ENCODE assay signal across 26 cellular contexts in genomic region chr1:226427131-226427530, GRCh38. TPM values are rescaled to one million over a fixed set of nuclear protein-coding genes. Genes with fewer than 3 reads are reported as not detected.
DNase-seq lines count a peak whose midpoint lies in the region; ATAC-seq and TF ChIP-seq lines count a peak whose summit lies in the region.
"Had no signal": no experiment of that assay in that cellular context is flagged by ENCODE, and none has a peak within 500 bp of the region (broad histone marks: within the 10 kb centered on the region; RNA-seq: fewer than 3 reads in every experiment).

No MANE protein-coding gene starts in this region.

- no peak overlapping the region for H3K27ac ChIP-seq in CD4-positive, alpha-beta memory T cell (ENCODE audit: low read depth, low read length)
- H3K27ac ChIP-seq in GM23338 (ENCODE audit: low read depth), result no peak overlapping the region
- H3K27ac ChIP-seq: heart right ventricle, sigmoid colon, transverse colon, VCaP had no signal

- H4K20me1 ChIP-seq in GM23338 (replicated peaks; ENCODE audit: insufficient read depth), result no peaks in the 10 kb centered on the region

- H3K36me3 Mint-ChIP-seq in CD4-positive, alpha-beta memory T cell, result no peaks in the 10 kb centered on the region
- H3K36me3 Mint-ChIP-seq in T-helper 17 cell (ENCODE audit: low read depth), result no peaks in the 10 kb centered on the region
- no peaks in the 10 kb centered on the region for H3K36me3 Mint-ChIP-seq in naive thymus-derived CD8-positive, alpha-beta T cell
- no peaks in the 10 kb centered on the region for H3K36me3 Mint-ChIP-seq in GM23338 (ENCODE audit: low read depth)

- DNase-seq in activated CD8-positive, alpha-beta memory T cell treated with anti-CD3 and anti-CD28 coated beads, Interleukin-2, amount 50 U/mL, for 48 hours, result peak; percentile 48
- no peak for DNase-seq in activated CD8-positive, alpha-beta memory T cell treated with anti-CD3 and anti-CD28 coated beads, Interleukin-2, amount 50 U/mL, for 4 hours
- no peak for DNase-seq in CD4-positive, alpha-beta memory T cell
- no peak for DNase-seq in T-helper 17 cell
- DNase-seq in naive thymus-derived CD8-positive, alpha-beta T cell, result no peak
- no peak for DNase-seq in GM23338 (ENCODE audit: low spot score)
- DNase-seq in KG1 (lab: John Stamatoyannopoulos, UW), result no peak
- DNase-seq: activated CD4-positive, alpha-beta T cell treated with anti-CD3 and anti-CD28 coated beads, Interleukin-2, amount 50 U/mL, for 1 hour; AML-193; central memory CD4-positive, alpha-beta T cell; foreskin melanocyte; heart right ventricle; Kasumi-1; NCI-H1436 treated with DMSO at 0.1 percent for 48 hours; NCI-H446; NCI-H774; SHP77 treated with DMSO at 0.1 percent for 48 hours; sigmoid colon; stimulated activated CD4-positive, alpha-beta T cell treated with anti-CD3 and anti-CD28 coated beads, Interleukin-12 subunit alpha, Interleukin-12 subunit beta, amount 100 ng/mL, for 4 hours; stimulated activated CD4-positive, alpha-beta T cell treated with anti-CD3 and anti-CD28 coated beads, Interleukin-2, amount 100 ng/mL, for 48 hours; T1000; transverse colon had no signal

- no peaks in the 10 kb centered on the region for H3K79me2 ChIP-seq in GM23338 (replicated peaks; ENCODE audit: insufficient read depth)

- intact Hi-C loops in CD4-positive, alpha-beta memory T cell (cut with micrococcal nuclease), result loop anchor here (5.0 to 10.0 kb wide), 2 partner anchors 200 to 398 kb away; no protein-coding TSS in a partner anchor

- CTCF ChIA-PET in CD4-positive, alpha-beta memory T cell (lab: Charles Lee; ENCODE audit: partially characterized antibody), result interaction anchor here (5.3 kb wide), 1 partner anchor 17 kb away, joined by 82 read pairs; no protein-coding TSS in a partner anchor

- no peak for TF ChIP-seq CTCF in GM23338 (conservative IDR thresholded peaks at IDR 0.05; ENCODE audit: low read depth in 2 of 2)

- peak overlapping the region in 4 of 7 donors; percentile 13 to 65 (median 38) for H3K27ac Mint-ChIP-seq in CD4-positive, alpha-beta memory T cell
- no peak overlapping the region for H3K27ac Mint-ChIP-seq in T-helper 17 cell
- H3K27ac Mint-ChIP-seq in naive thymus-derived CD8-positive, alpha-beta T cell, result peak overlapping the region in 8 of 10 donors; percentile 26 to 83 (median 62)
- no peak overlapping the region for H3K27ac Mint-ChIP-seq in GM23338
- H3K27ac Mint-ChIP-seq: activated T-helper 2 cell treated with anti-CD3 and anti-CD28 coated beads, Interferon-gamma antibody, Interleukin-2, Interleukin-4, amounts not matched to agents 10 μg/mL and 5 μg/mL and 100 μg/mL, durations not matched to agents 14 hours and 24 hours and 36 hours had no signal

- no peaks in the 10 kb centered on the region for H3K9me2 ChIP-seq in GM23338 (ENCODE audit: insufficient read depth)

- peak overlapping the region in 6 of 8 donors; percentile 19 to 79 (median 66) for H3K4me3 Mint-ChIP-seq in CD4-positive, alpha-beta memory T cell
- H3K4me3 Mint-ChIP-seq in T-helper 17 cell (peak overlapping the region; percentile 66), GM23338 (no peak overlapping the region; the same call in 2 of the 3 replicates)
- peak overlapping the region in 9 of 10 donors; percentile 44 to 81 (median 66) for H3K4me3 Mint-ChIP-seq in naive thymus-derived CD8-positive, alpha-beta T cell

- peaks cover 17% of the 10 kb centered on the region for H3K4me1 ChIP-seq in CD4-positive, alpha-beta memory T cell (ENCODE audit: insufficient read depth, low read length)
- H3K4me1 ChIP-seq in GM23338 (ENCODE audit: insufficient read depth), result no peaks in the 10 kb centered on the region
- H3K4me1 ChIP-seq: transverse colon had no signal

- H3K9me3 Mint-ChIP-seq in CD4-positive, alpha-beta memory T cell, result peaks cover 0 to 2% (median 0%) of the 10 kb centered on the region in 8 donors
- H3K9me3 Mint-ChIP-seq in naive thymus-derived CD8-positive, alpha-beta T cell, result no peaks in the 10 kb centered on the region
- no peaks in the 10 kb centered on the region for H3K9me3 Mint-ChIP-seq in GM23338
- H3K9me3 Mint-ChIP-seq: activated T-helper 2 cell treated with anti-CD3 and anti-CD28 coated beads, Interferon-gamma antibody, Interleukin-2, Interleukin-4, amounts not matched to agents 10 μg/mL and 5 μg/mL and 100 μg/mL, durations not matched to agents 14 hours and 24 hours and 36 hours had no signal

- ATAC-seq in T-helper 17 cell (no peak), GM23338 (no peak), GM18868 (IDR thresholded peaks at IDR 0.05; ENCODE audit: unreplicated experiment) (no peak)
- ATAC-seq in naive thymus-derived CD8-positive, alpha-beta T cell, result no peak
- ATAC-seq: heart right ventricle, HepG2 had no signal

- H3K36me3 ChIP-seq in CD4-positive, alpha-beta memory T cell (ENCODE audit: insufficient read depth, low read length), result no peaks in the 10 kb centered on the region
- no peaks in the 10 kb centered on the region for H3K36me3 ChIP-seq in GM23338 (ENCODE audit: insufficient read depth)
- H3K36me3 ChIP-seq: heart right ventricle, sigmoid colon, transverse colon had no signal

- peaks cover 0 to 3% of the 10 kb centered on the region in 2 donors for H3K27me3 Mint-ChIP-seq in CD4-positive, alpha-beta memory T cell
- H3K27me3 Mint-ChIP-seq in T-helper 17 cell (peaks cover 6% of the 10 kb centered on the region), GM23338 (ENCODE audit: insufficient read depth, low read depth, poor library complexity) (peaks cover 3% of the 10 kb centered on the region)
- H3K27me3 Mint-ChIP-seq in naive thymus-derived CD8-positive, alpha-beta T cell, result no peaks in the 10 kb centered on the region

- H3K4me2 ChIP-seq in GM23338, result no peak overlapping the region

- no peak overlapping the region for H2AFZ ChIP-seq in GM23338

- POLR2A ChIA-PET in CD4-positive, alpha-beta memory T cell (lab: Charles Lee; ENCODE audit: partially characterized antibody), result interaction anchor here (1.2 kb wide), 1 partner anchor 19 kb away, joined by 3 read pairs; the partner anchor contains the start of gene PARP1
- POLR2A ChIA-PET in naive thymus-derived CD8-positive, alpha-beta T cell (lab: Charles Lee), result interaction anchor here (0.9 to 4.3 kb wide), 3 partner anchors 17 to 30 kb away, joined by 3 to 42 read pairs (median 17); partner anchors contain the start of gene PARP1

- H3K4me3 ChIP-seq in CD4-positive, alpha-beta memory T cell (ENCODE audit: low read length in 2 of 2), result no peak overlapping the region
- no peak overlapping the region for H3K4me3 ChIP-seq in GM23338
- H3K4me3 ChIP-seq: heart right ventricle, sigmoid colon, transverse colon had no signal

- no peaks in the 10 kb centered on the region for H3K27me3 ChIP-seq in CD4-positive, alpha-beta memory T cell (ENCODE audit: insufficient read depth, low read length)
- no peaks in the 10 kb centered on the region for H3K27me3 ChIP-seq in GM23338 (ENCODE audit: insufficient read depth)
- H3K27me3 ChIP-seq: sigmoid colon, transverse colon had no signal

- H3K4me1 Mint-ChIP-seq in CD4-positive, alpha-beta memory T cell, result peaks cover 7 to 18% (median 9%) of the 10 kb centered on the region in 4 donors
- H3K4me1 Mint-ChIP-seq in T-helper 17 cell (peaks cover 11% of the 10 kb centered on the region), GM23338 (peaks cover 5% of the 10 kb centered on the region)
- peaks cover 20 to 42% (median 34%) of the 10 kb centered on the region in 4 donors for H3K4me1 Mint-ChIP-seq in naive thymus-derived CD8-positive, alpha-beta T cell

- H3K9me3 ChIP-seq in CD4-positive, alpha-beta memory T cell (ENCODE audit: control insufficient read depth in 1 of 2, low read length in 2 of 2), result no peaks in the 10 kb centered on the region
- no peaks in the 10 kb centered on the region for H3K9me3 ChIP-seq in T-helper 17 cell (ENCODE audit: control insufficient read depth, low read length, poor library complexity, severe bottlenecking)
- H3K9me3 ChIP-seq: heart right ventricle, sigmoid colon, transverse colon had no signal

- no peaks in the 10 kb centered on the region for H3F3A ChIP-seq in GM23338 (replicated peaks; ENCODE audit: low read depth)

TF ChIP-seq in GM23338, 12 proteins besides CTCF, POLR2A, EP300 and RAD21:
- TF ChIP-seq POLR2AphosphoS5 (IDR thresholded peaks at IDR 0.05; ENCODE audit: low read depth) (no peak), ZNF114 (CRISPR knock-in tag; IDR thresholded peaks at IDR 0.05) (no peak), JUNB (IDR thresholded peaks at IDR 0.05; ENCODE audit: unreplicated experiment) (no peak), EZH2phosphoT487 (IDR thresholded peaks at IDR 0.05; ENCODE audit: unreplicated experiment) (no peak), ZNF331 (CRISPR knock-in tag; IDR thresholded peaks at IDR 0.05; ENCODE audit: low read depth) (no peak), STAT1 (IDR thresholded peaks at IDR 0.05; ENCODE audit: unreplicated experiment) (no peak), EZH2 (IDR thresholded peaks at IDR 0.05; ENCODE audit: low read depth, unreplicated experiment) (no peak)
TF ChIP-seq in GM23338: peak in this region for 0.

RNA-seq across cellular contexts. Expression of gene PARP1, which starts 19.2 kb away (rescaled TPM):
- 100 to 1,000 TPM; 120 to 129 TPM for total RNA-seq in CD4-positive, alpha-beta memory T cell
- 100 to 1,000 TPM in 1 of 2 donors, 10 to 100 TPM in 1; 73.0 to 148 TPM for polyA plus RNA-seq in CD4-positive, alpha-beta memory T cell
- 10 to 100 TPM; 84.2 to 87.3 TPM for total RNA-seq in T-helper 17 cell
- 100 to 1,000 TPM; 102 to 103 TPM for total RNA-seq in naive thymus-derived CD8-positive, alpha-beta T cell
- 100 to 1,000 TPM in 2 of 3 donors, 10 to 100 TPM in 1; 98.6 to 128 (median 121) TPM for polyA plus RNA-seq in naive thymus-derived CD8-positive, alpha-beta T cell
- total RNA-seq in GM23338 (2014; rRNA removed; shearing (Covaris generic)), result 603 and 877 TPM in 2 replicates
- 1,061 and 1,082 TPM in 2 replicates for polyA plus RNA-seq in GM23338 (2016; fragmentation: Nextera tagmentation; extraction: Ambion mirVana)

Comparison
In these comparisons a context has a peak if more than half of its experiments do, and no peak if none do; other contexts are left out.
1. H3K27ac Mint-ChIP-seq: peak in CD4-positive, alpha-beta memory T cell (4 of 7) and naive thymus-derived CD8-positive, alpha-beta T cell (8 of 10); none in T-helper 17 cell (single experiment) and GM23338 (single experiment).